Comparison of ENCODE assay signal across 1 cellular context in the genomic region with DNA sequence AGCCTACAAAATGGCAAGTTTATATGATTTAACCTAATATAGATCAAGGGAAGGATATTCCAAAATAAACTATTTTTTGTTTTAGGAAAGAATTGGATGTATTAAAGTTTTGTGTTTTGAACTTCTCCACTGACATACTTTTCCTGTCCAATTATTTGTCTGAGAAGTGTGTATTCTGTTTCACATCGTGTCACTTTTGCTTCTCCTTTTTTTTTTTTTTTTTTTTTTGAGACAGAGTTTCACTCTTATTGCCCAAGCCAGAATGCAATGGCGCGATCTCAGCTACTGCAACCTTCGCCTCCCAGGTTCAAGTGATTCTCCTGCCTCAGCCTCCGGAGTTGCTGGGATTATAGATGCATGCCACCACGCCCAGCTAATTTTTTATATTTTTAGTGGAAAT.
TF ChIP-seq lines count a peak whose summit lies in the region.

No MANE protein-coding gene starts in this region.

TF ChIP-seq in GM12878, 131 proteins besides CTCF, POLR2A, EP300 and RAD21 (continued from another document):
- TF ChIP-seq, protein P1, sequence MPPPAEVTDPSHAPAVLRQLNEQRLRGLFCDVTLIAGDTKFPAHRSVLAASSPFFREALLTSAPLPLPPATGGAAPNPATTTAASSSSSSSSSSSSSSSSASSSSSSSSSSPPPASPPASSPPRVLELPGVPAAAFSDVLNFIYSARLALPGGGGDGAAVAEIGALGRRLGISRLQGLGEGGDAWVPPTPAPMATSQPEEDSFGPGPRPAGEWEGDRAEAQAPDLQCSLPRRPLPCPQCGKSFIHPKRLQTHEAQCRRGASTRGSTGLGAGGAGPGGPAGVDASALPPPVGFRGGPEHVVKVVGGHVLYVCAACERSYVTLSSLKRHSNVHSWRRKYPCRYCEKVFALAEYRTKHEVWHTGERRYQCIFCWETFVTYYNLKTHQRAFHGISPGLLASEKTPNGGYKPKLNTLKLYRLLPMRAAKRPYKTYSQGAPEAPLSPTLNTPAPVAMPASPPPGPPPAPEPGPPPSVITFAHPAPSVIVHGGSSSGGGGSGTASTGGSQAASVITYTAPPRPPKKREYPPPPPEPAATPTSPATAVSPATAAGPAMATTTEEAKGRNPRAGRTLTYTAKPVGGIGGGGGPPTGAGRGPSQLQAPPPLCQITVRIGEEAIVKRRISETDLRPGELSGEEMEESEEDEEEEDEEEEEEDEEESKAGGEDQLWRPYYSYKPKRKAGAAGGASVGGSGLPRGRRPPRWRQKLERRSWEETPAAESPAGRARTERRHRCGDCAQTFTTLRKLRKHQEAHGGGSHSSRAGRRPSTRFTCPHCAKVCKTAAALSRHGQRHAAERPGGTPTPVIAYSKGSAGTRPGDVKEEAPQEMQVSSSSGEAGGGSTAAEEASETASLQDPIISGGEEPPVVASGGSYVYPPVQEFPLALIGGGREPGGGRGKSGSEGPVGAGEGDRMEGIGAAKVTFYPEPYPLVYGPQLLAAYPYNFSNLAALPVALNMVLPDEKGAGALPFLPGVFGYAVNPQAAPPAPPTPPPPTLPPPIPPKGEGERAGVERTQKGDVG (CRISPR knock-in tag; IDR thresholded peaks at IDR 0.05): no peak
- TF ChIP-seq ZBTB11 (CRISPR knock-in tag; IDR thresholded peaks at IDR 0.05): no peak
